ENCODE assay signal across 8 cellular contexts in genomic region chr10:17200885-17201164, GRCh38. TPM values are rescaled to one million over a fixed set of nuclear protein-coding genes. Genes with fewer than 3 reads are reported as not detected.
DNase-seq lines count a peak whose midpoint lies in the region; ATAC-seq, FAIRE-seq and TF ChIP-seq lines count a peak whose summit lies in the region.

No MANE protein-coding gene starts in this region.

- no peak for TF ChIP-seq POLR2A in breast epithelium (IDR thresholded peaks at IDR 0.05)

- peaks cover 2 to 3% of the 10 kb centered on the region in 2 donors for H3K36me3 Mint-ChIP-seq in CD14-positive monocyte
- H3K36me3 Mint-ChIP-seq in stimulated activated effector memory CD8-positive, alpha-beta T cell treated with anti-CD3 and anti-CD28 coated beads, Interleukin-12 subunit alpha, Interleukin-12 subunit beta, amount 100 ng/mL, for 72 hours, result peaks cover 11% of the 10 kb centered on the region

- peak; percentile 35 for ATAC-seq in GM18907 (IDR thresholded peaks at IDR 0.05; ENCODE audit: unreplicated experiment)
- ATAC-seq in HG03103 (IDR thresholded peaks at IDR 0.05; ENCODE audit: low read depth, unreplicated experiment), result peak; percentile 12
- peak; percentile 60 for ATAC-seq in stimulated activated effector memory CD8-positive, alpha-beta T cell treated with anti-CD3 and anti-CD28 coated beads, Interleukin-12 subunit alpha, Interleukin-12 subunit beta, amount 100 ng/mL, for 72 hours

- peaks cover 0 to 1% (median 0%) of the 10 kb centered on the region in 3 donors for H3K27me3 Mint-ChIP-seq in CD14-positive monocyte (ENCODE audit: low read depth in 3 of 3)

- TF ChIP-seq CTCF in CD14-positive monocyte (IDR thresholded peaks at IDR 0.05) (no peak), breast epithelium (IDR thresholded peaks at IDR 0.05) (no peak)

- peak; percentile 82 for FAIRE-seq in RCC 7860 (lab: Jason Lieb, UNC)

- H3K36me3 ChIP-seq in breast epithelium, result no peaks in the 10 kb centered on the region

- H3K27me3 ChIP-seq in breast epithelium, result no peaks in the 10 kb centered on the region

- H3K4me1 ChIP-seq in breast epithelium, result no peaks in the 10 kb centered on the region

- no peaks in the 10 kb centered on the region for H3K9me3 ChIP-seq in breast epithelium

- H3K4me3 Mint-ChIP-seq in CD14-positive monocyte, result peak overlapping the region; percentile 90 to 95
- H3K4me3 Mint-ChIP-seq in stimulated activated effector memory CD8-positive, alpha-beta T cell treated with anti-CD3 and anti-CD28 coated beads, Interleukin-12 subunit alpha, Interleukin-12 subunit beta, amount 100 ng/mL, for 72 hours, result peak overlapping the region; percentile 99

- H3K27ac ChIP-seq in breast epithelium, result peak overlapping the region; percentile 97 to 98

- H3K9me3 Mint-ChIP-seq in CD14-positive monocyte, result no peaks in the 10 kb centered on the region
- H3K9me3 Mint-ChIP-seq in stimulated activated effector memory CD8-positive, alpha-beta T cell treated with anti-CD3 and anti-CD28 coated beads, Interleukin-12 subunit alpha, Interleukin-12 subunit beta, amount 100 ng/mL, for 72 hours, result no peaks in the 10 kb centered on the region

- H3K4me1 Mint-ChIP-seq in CD14-positive monocyte, result peaks cover 25% of the 10 kb centered on the region
- peaks cover 36% of the 10 kb centered on the region for H3K4me1 Mint-ChIP-seq in stimulated activated effector memory CD8-positive, alpha-beta T cell treated with anti-CD3 and anti-CD28 coated beads, Interleukin-12 subunit alpha, Interleukin-12 subunit beta, amount 100 ng/mL, for 72 hours

- H3K4me3 ChIP-seq in breast epithelium, result peak overlapping the region; percentile 62 to 88 (median 63)

- DNase-seq in CD14-positive monocyte (ENCODE audit: low spot score) (peak; percentile 52), RCC 7860 (ENCODE audit: low spot score) (peak; percentile 69), breast epithelium (ENCODE audit: low spot score in 2 of 2) (no peak), iris pigment epithelial cell (ENCODE audit: low read depth) (peak; percentile 42), cortex of kidney (lab: John Stamatoyannopoulos, UW) (no peak)
- DNase-seq in stimulated activated effector memory CD8-positive, alpha-beta T cell treated with anti-CD3 and anti-CD28 coated beads, Interleukin-12 subunit alpha, Interleukin-12 subunit beta, amount 100 ng/mL, for 72 hours (ENCODE audit: low spot score in 2 of 2), result no peak

- intact Hi-C loops in CD14-positive monocyte (cut with micrococcal nuclease), result loop anchor here (1.0 to 5.0 kb wide), 3 partner anchors 27 to 174 kb away; partner anchors contain the start of gene VIM (in 1 of the 2)
- intact Hi-C loops in breast epithelium (cut with DNase I; ENCODE audit: low total_unique reads), result no loop called here

- peak overlapping the region; percentile 98 to 100 (median 100) for H3K27ac Mint-ChIP-seq in CD14-positive monocyte
- peak overlapping the region; percentile 99 for H3K27ac Mint-ChIP-seq in stimulated activated effector memory CD8-positive, alpha-beta T cell treated with anti-CD3 and anti-CD28 coated beads, Interleukin-12 subunit alpha, Interleukin-12 subunit beta, amount 100 ng/mL, for 72 hours

RNA-seq across cellular contexts. Expression of gene TRDMT1, which starts 0.6 kb away (rescaled TPM):
- 1 to 10 TPM; 5.0 to 6.6 TPM for polyA plus RNA-seq in CD14-positive monocyte
- total RNA-seq in breast epithelium, result 10 to 100 TPM in 2 of 3 donors, 1 to 10 TPM in 1; 5.8 to 18.6 (median 13.4) TPM

RNA-seq across cellular contexts. Expression of gene VIM, which starts 27.2 kb away (rescaled TPM):
- 100 to 1,000 TPM; 697 to 932 TPM for polyA plus RNA-seq in CD14-positive monocyte
- 1,000 to 10,000 TPM; 1,431 to 8,681 (median 2,067) TPM for total RNA-seq in breast epithelium

Comparison
In these comparisons a context has a peak if more than half of its experiments do, and no peak if none do; other contexts are left out.
1. DNase-seq: peak in CD14-positive monocyte (single experiment), RCC 7860 (single experiment) and iris pigment epithelial cell (single experiment); none in breast epithelium (0 of 2), stimulated activated effector memory CD8-positive, alpha-beta T cell treated with anti-CD3 and anti-CD28 coated beads, Interleukin-12 subunit alpha, Interleukin-12 subunit beta, amount 100 ng/mL, for 72 hours (0 of 2) and cortex of kidney (single experiment).
2. Peak in every context shown above with its lines, with median percentiles within 50 percentile points of each other: ATAC-seq.